1 cellular context compared by ENCODE assay signal in the genomic region with DNA sequence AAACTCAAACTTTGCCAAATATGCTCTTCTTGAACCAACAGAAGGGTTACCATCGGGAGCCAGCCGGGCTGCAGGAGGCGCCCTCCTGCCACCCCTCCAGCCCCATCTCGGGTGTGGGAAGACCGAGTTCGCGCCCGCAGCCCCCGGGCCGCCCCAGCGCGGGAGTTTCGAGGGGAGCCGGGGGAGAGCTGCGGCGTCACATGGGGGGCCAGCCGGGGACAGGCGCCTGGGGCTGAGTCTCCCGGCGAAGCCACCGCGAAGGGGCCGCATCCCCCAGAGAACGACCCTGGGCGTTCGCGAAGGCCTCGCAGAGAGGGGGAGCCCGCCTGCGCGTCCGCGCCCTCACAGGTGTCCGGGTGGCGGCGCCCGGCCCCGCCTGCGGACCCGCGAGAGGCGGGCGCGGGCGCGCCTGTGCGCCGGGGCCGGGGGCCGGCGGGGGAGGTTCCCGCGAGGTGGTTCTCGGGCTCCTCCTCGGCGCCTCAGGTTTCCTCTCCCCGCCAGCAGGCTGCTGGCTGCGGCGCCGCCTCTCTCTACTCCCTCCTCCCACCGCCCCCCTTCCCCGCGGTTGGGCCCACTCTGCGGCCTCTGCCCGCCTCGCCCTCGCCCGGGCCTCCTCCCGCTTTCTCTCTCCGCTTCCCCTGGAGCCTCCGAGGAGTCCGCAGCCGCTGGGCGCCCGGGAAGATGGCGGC.
A peak's percentile ranks its signal among the peaks of the same experiment; 100 is the strongest.
TF ChIP-seq lines count a peak whose summit lies in the region.

A gene with protein sequence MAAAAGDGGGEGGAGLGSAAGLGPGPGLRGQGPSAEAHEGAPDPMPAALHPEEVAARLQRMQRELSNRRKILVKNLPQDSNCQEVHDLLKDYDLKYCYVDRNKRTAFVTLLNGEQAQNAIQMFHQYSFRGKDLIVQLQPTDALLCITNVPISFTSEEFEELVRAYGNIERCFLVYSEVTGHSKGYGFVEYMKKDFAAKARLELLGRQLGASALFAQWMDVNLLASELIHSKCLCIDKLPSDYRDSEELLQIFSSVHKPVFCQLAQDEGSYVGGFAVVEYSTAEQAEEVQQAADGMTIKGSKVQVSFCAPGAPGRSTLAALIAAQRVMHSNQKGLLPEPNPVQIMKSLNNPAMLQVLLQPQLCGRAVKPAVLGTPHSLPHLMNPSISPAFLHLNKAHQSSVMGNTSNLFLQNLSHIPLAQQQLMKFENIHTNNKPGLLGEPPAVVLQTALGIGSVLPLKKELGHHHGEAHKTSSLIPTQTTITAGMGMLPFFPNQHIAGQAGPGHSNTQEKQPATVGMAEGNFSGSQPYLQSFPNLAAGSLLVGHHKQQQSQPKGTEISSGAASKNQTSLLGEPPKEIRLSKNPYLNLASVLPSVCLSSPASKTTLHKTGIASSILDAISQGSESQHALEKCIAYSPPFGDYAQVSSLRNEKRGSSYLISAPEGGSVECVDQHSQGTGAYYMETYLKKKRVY (plus strand): TSS at position 584 of the 689 bp plus-strand sequence. CDS start 98 bp downstream, at position 682.

TF ChIP-seq in K562, 482 proteins besides CTCF, POLR2A, EP300 and RAD21 (continued from another document and continues in another):
- no peak for TF ChIP-seq POLR2H (tag; IDR thresholded peaks at IDR 0.05; ENCODE audit: low read depth)
- TF ChIP-seq SAFB (IDR thresholded peaks at IDR 0.05; ENCODE audit: borderline replicate concordance, low read depth, low read length) = 0 out of 2 replicates have a peak, but pooled peaks have one; percentile 32
- TF ChIP-seq PTTG1 (tag; IDR thresholded peaks at IDR 0.05; ENCODE audit: low read depth) = no peak
- TF ChIP-seq TBL1XR1 (IDR thresholded peaks at IDR 0.05; ENCODE audit: low read length in 2 of 2) = no peak
- TF ChIP-seq, protein P1, sequence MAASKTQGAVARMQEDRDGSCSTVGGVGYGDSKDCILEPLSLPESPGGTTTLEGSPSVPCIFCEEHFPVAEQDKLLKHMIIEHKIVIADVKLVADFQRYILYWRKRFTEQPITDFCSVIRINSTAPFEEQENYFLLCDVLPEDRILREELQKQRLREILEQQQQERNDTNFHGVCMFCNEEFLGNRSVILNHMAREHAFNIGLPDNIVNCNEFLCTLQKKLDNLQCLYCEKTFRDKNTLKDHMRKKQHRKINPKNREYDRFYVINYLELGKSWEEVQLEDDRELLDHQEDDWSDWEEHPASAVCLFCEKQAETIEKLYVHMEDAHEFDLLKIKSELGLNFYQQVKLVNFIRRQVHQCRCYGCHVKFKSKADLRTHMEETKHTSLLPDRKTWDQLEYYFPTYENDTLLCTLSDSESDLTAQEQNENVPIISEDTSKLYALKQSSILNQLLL (CRISPR knock-in tag; IDR thresholded peaks at IDR 0.05; ENCODE audit: borderline replicate concordance) = no peak
- TF ChIP-seq, protein P2, sequence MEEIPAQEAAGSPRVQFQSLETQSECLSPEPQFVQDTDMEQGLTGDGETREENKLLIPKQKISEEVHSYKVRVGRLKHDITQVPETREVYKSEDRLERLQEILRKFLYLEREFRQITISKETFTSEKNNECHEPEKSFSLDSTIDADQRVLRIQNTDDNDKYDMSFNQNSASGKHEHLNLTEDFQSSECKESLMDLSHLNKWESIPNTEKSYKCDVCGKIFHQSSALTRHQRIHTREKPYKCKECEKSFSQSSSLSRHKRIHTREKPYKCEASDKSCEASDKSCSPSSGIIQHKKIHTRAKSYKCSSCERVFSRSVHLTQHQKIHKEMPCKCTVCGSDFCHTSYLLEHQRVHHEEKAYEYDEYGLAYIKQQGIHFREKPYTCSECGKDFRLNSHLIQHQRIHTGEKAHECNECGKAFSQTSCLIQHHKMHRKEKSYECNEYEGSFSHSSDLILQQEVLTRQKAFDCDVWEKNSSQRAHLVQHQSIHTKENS (CRISPR knock-in tag; IDR thresholded peaks at IDR 0.05) = no peak
- TF ChIP-seq SMC3 (conservative IDR thresholded peaks at IDR 0.05; ENCODE audit: insufficient read depth, low read depth, low read length) = 0 out of 2 replicates have a peak, but pooled peaks have one; percentile 18
- TF ChIP-seq HDAC3 (IDR thresholded peaks at IDR 0.05; ENCODE audit: borderline replicate concordance, partially characterized antibody) = no peak
- no peak for TF ChIP-seq KLF10 (CRISPR knock-in tag; IDR thresholded peaks at IDR 0.05)
- TF ChIP-seq, protein P3, sequence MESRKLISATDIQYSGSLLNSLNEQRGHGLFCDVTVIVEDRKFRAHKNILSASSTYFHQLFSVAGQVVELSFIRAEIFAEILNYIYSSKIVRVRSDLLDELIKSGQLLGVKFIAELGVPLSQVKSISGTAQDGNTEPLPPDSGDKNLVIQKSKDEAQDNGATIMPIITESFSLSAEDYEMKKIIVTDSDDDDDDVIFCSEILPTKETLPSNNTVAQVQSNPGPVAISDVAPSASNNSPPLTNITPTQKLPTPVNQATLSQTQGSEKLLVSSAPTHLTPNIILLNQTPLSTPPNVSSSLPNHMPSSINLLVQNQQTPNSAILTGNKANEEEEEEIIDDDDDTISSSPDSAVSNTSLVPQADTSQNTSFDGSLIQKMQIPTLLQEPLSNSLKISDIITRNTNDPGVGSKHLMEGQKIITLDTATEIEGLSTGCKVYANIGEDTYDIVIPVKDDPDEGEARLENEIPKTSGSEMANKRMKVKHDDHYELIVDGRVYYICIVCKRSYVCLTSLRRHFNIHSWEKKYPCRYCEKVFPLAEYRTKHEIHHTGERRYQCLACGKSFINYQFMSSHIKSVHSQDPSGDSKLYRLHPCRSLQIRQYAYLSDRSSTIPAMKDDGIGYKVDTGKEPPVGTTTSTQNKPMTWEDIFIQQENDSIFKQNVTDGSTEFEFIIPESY (CRISPR knock-in tag; IDR thresholded peaks at IDR 0.05) = peak; percentile 17; the same call in 1 of the 2 replicates
- TF ChIP-seq, protein P4, sequence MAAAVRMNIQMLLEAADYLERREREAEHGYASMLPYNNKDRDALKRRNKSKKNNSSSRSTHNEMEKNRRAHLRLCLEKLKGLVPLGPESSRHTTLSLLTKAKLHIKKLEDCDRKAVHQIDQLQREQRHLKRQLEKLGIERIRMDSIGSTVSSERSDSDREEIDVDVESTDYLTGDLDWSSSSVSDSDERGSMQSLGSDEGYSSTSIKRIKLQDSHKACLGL (CRISPR knock-in tag; IDR thresholded peaks at IDR 0.05; ENCODE audit: borderline replicate concordance, poor library complexity, severe bottlenecking) = no peak
- TF ChIP-seq JUN (IDR thresholded peaks at IDR 0.05; ENCODE audit: borderline replicate concordance, low read depth, low read length) = no peak
- no peak for TF ChIP-seq JUN (CRISPR knock-in tag; IDR thresholded peaks at IDR 0.05; ENCODE audit: borderline replicate concordance)
- no peak for TF ChIP-seq EGR1 (conservative IDR thresholded peaks at IDR 0.05)
- no peak for TF ChIP-seq ZNF175 (CRISPR knock-in tag; IDR thresholded peaks at IDR 0.05; ENCODE audit: low read depth)
- no peak for TF ChIP-seq ELF4 (CRISPR knock-in tag; IDR thresholded peaks at IDR 0.05)
- TF ChIP-seq SIX5 (IDR thresholded peaks at IDR 0.05; ENCODE audit: borderline replicate concordance in 1 of 2, insufficient read depth in 1 of 2, low read depth in 1 of 2, low read length in 2 of 2) = no peak
- no peak for TF ChIP-seq ZNF217 (CRISPR knock-in tag; IDR thresholded peaks at IDR 0.05)
- TF ChIP-seq CREBBP (IDR thresholded peaks at IDR 0.05; ENCODE audit: low read depth, low read length) = no peak
- TF ChIP-seq BRD9 (IDR thresholded peaks at IDR 0.05; ENCODE audit: low read depth, partially characterized antibody) = no peak
- no peak for TF ChIP-seq RBM14 (IDR thresholded peaks at IDR 0.05; ENCODE audit: borderline replicate concordance, insufficient read depth, low read depth, low read length)
- TF ChIP-seq, protein P5, sequence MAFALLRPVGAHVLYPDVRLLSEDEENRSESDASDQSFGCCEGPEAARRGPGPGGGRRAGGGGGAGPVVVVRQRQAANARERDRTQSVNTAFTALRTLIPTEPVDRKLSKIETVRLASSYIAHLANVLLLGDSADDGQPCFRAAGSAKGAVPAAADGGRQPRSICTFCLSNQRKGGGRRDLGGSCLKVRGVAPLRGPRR (CRISPR knock-in tag; IDR thresholded peaks at IDR 0.05) = no peak
- TF ChIP-seq JUNB (CRISPR knock-in tag; conservative IDR thresholded peaks at IDR 0.05) = no peak
- TF ChIP-seq, protein P6, sequence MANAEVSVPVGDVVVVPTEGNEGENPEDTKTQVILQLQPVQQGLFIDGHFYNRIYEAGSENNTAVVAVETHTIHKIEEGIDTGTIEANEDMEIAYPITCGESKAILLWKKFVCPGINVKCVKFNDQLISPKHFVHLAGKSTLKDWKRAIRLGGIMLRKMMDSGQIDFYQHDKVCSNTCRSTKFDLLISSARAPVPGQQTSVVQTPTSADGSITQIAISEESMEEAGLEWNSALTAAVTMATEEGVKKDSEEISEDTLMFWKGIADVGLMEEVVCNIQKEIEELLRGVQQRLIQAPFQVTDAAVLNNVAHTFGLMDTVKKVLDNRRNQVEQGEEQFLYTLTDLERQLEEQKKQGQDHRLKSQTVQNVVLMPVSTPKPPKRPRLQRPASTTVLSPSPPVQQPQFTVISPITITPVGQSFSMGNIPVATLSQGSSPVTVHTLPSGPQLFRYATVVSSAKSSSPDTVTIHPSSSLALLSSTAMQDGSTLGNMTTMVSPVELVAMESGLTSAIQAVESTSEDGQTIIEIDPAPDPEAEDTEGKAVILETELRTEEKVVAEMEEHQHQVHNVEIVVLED (CRISPR knock-in tag; IDR thresholded peaks at IDR 0.05) = no peak
- no peak for TF ChIP-seq HCFC1 (IDR thresholded peaks at IDR 0.05; ENCODE audit: low read depth, low read length)
- TF ChIP-seq ZNF668 (CRISPR knock-in tag; IDR thresholded peaks at IDR 0.05) = no peak
- TF ChIP-seq, protein P7, sequence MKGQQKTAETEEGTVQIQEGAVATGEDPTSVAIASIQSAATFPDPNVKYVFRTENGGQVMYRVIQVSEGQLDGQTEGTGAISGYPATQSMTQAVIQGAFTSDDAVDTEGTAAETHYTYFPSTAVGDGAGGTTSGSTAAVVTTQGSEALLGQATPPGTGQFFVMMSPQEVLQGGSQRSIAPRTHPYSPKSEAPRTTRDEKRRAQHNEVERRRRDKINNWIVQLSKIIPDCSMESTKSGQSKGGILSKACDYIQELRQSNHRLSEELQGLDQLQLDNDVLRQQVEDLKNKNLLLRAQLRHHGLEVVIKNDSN (CRISPR knock-in tag; IDR thresholded peaks at IDR 0.05) = no peak
- TF ChIP-seq, protein P8, sequence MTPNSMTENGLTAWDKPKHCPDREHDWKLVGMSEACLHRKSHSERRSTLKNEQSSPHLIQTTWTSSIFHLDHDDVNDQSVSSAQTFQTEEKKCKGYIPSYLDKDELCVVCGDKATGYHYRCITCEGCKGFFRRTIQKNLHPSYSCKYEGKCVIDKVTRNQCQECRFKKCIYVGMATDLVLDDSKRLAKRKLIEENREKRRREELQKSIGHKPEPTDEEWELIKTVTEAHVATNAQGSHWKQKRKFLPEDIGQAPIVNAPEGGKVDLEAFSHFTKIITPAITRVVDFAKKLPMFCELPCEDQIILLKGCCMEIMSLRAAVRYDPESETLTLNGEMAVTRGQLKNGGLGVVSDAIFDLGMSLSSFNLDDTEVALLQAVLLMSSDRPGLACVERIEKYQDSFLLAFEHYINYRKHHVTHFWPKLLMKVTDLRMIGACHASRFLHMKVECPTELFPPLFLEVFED (CRISPR knock-in tag; conservative IDR thresholded peaks at IDR 0.05) = no peak
- no peak for TF ChIP-seq U2AF1 (optimal IDR thresholded peaks at IDR 0.05; ENCODE audit: low read depth, low read length)
- TF ChIP-seq TSC22D4 (tag; IDR thresholded peaks at IDR 0.05) = no peak
- no peak for TF ChIP-seq NFIC (IDR thresholded peaks at IDR 0.05)
- TF ChIP-seq DDX20 (tag; IDR thresholded peaks at IDR 0.05; ENCODE audit: low read depth) = no peak
- TF ChIP-seq, protein P9, sequence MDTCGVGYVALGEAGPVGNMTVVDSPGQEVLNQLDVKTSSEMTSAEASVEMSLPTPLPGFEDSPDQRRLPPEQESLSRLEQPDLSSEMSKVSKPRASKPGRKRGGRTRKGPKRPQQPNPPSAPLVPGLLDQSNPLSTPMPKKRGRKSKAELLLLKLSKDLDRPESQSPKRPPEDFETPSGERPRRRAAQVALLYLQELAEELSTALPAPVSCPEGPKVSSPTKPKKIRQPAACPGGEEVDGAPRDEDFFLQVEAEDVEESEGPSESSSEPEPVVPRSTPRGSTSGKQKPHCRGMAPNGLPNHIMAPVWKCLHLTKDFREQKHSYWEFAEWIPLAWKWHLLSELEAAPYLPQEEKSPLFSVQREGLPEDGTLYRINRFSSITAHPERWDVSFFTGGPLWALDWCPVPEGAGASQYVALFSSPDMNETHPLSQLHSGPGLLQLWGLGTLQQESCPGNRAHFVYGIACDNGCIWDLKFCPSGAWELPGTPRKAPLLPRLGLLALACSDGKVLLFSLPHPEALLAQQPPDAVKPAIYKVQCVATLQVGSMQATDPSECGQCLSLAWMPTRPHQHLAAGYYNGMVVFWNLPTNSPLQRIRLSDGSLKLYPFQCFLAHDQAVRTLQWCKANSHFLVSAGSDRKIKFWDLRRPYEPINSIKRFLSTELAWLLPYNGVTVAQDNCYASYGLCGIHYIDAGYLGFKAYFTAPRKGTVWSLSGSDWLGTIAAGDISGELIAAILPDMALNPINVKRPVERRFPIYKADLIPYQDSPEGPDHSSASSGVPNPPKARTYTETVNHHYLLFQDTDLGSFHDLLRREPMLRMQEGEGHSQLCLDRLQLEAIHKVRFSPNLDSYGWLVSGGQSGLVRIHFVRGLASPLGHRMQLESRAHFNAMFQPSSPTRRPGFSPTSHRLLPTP (IDR thresholded peaks at IDR 0.05; ENCODE audit: borderline replicate concordance, extremely low read depth, insufficient read length) = no peak
- TF ChIP-seq, protein P10, sequence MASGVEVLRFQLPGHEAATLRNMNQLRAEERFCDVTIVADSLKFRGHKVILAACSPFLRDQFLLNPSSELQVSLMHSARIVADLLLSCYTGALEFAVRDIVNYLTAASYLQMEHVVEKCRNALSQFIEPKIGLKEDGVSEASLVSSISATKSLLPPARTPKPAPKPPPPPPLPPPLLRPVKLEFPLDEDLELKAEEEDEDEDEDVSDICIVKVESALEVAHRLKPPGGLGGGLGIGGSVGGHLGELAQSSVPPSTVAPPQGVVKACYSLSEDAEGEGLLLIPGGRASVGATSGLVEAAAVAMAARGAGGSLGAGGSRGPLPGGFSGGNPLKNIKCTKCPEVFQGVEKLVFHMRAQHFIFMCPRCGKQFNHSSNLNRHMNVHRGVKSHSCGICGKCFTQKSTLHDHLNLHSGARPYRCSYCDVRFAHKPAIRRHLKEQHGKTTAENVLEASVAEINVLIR (CRISPR knock-in tag; IDR thresholded peaks at IDR 0.05) = no peak
- peak; percentile 74 for TF ChIP-seq CCNT2 (IDR thresholded peaks at IDR 0.05; ENCODE audit: borderline replicate concordance, extremely low read depth, insufficient read length, low read depth, low read length)
- no peak for TF ChIP-seq TAF9B (IDR thresholded peaks at IDR 0.05; ENCODE audit: partially characterized antibody)
- no peak for TF ChIP-seq TAF7 (tag; IDR thresholded peaks at IDR 0.05)
